Comparison of ENCODE assay signal across 8 cellular contexts in the genomic region with DNA sequence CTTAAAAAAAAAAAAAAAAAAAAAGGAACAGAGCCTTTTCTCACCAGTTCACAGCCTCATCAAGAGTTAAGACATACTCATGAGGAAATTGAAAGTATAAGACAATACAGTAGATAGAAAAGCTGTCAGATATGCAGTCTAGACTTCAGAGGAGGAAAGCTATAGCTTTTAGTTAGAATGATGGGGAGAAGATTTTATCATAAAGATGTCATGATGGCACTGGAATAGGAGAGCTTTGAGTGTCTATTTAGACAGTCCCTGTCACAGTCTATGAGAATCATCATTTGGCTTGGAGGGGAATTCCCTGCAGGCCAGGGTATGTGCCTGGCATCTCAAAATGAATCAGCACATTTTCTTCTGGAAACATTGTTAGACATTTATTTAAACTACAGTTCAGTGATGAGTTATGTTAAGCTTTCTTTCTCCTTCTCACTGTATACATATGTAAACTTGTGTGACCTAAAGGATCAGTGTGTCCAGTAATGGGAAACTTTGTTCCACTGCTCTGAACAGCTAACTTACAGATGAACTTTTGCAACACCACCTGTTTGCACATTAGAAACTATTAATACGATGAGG. TPM values are rescaled to one million over a fixed set of nuclear protein-coding genes. Genes with fewer than 3 reads are reported as not detected.
DNase-seq lines count a peak whose midpoint lies in the region; ATAC-seq and TF ChIP-seq lines count a peak whose summit lies in the region.

No MANE protein-coding gene starts in this region.

- H3K4me2 ChIP-seq in SU-DHL-6 (ENCODE audit: low read depth, low read length, poor library complexity, severe bottlenecking) (peak overlapping the region; percentile 86), hepatocyte (no peak overlapping the region)

- no peaks in the 10 kb centered on the region for H3K36me3 ChIP-seq in CD8-positive, alpha-beta T cell (ENCODE audit: insufficient read depth, low read length)
- H3K36me3 ChIP-seq in SU-DHL-6 (ENCODE audit: low read length), result peaks cover 3% of the 10 kb centered on the region; the same call in 1 of the 2 replicates
- H3K36me3 ChIP-seq in hepatocyte (replicated peaks; ENCODE audit: insufficient read depth, low read depth), result no peaks in the 10 kb centered on the region

- POLR2A ChIA-PET in CD8-positive, alpha-beta T cell (lab: Charles Lee), result interaction anchor here (0.7 to 1.1 kb wide), 3 partner anchors 19 to 177 kb away, joined by 3 to 4 read pairs (median 4); a partner anchor contains a TSS

- H3K9me2 ChIP-seq in SU-DHL-6 (replicated peaks; ENCODE audit: insufficient read depth, low read length), result no peaks in the 10 kb centered on the region
- H3K9me2 ChIP-seq in hepatocyte (replicated peaks; ENCODE audit: insufficient read depth), result no peaks in the 10 kb centered on the region

- peak overlapping the region; percentile 49 for H3K4me3 Mint-ChIP-seq in CD8-positive, alpha-beta T cell

- no peaks in the 10 kb centered on the region for H3K9me3 Mint-ChIP-seq in CD8-positive, alpha-beta T cell

- no peak for DNase-seq in CD8-positive, alpha-beta T cell
- DNase-seq in hepatocyte (ENCODE audit: low spot score) (no peak), GF-D8 (lab: John Stamatoyannopoulos, UW) (no peak), HT-29 (ENCODE audit: low spot score) (no peak), right cardiac atrium (no peak), GM19240 (ENCODE audit: insufficient read length, low spot score) (no peak)

- H3K9ac ChIP-seq in SU-DHL-6 (ENCODE audit: low read length), result peak overlapping the region; percentile 16

- no peak for ATAC-seq in CD8-positive, alpha-beta T cell
- peak; percentile 28 for ATAC-seq in GM21825 (IDR thresholded peaks at IDR 0.05; ENCODE audit: unreplicated experiment)
- ATAC-seq in right cardiac atrium, result no peak

- no peak for TF ChIP-seq CTCF in CD8-positive, alpha-beta T cell (IDR thresholded peaks at IDR 0.05)
- TF ChIP-seq CTCF in SU-DHL-6 (IDR thresholded peaks at IDR 0.05; ENCODE audit: insufficient read depth, low read length, poor library complexity, severe bottlenecking) (no peak), hepatocyte (IDR thresholded peaks at IDR 0.05; ENCODE audit: poor library complexity) (no peak)

- peak overlapping the region; percentile 34 for H3K27ac Mint-ChIP-seq in CD8-positive, alpha-beta T cell

- no peak overlapping the region for H3K4me3 ChIP-seq in CD8-positive, alpha-beta T cell (ENCODE audit: low read depth, low read length)
- H3K4me3 ChIP-seq in SU-DHL-6 (ENCODE audit: insufficient read depth, low read length, poor library complexity, severe bottlenecking) (no peak overlapping the region), hepatocyte (no peak overlapping the region), right cardiac atrium (ENCODE audit: low read length) (no peak overlapping the region)

- intact Hi-C loops in CD8-positive, alpha-beta T cell (cut with DNase I, micrococcal nuclease), result loop anchor here (5.0 to 10.0 kb wide), 3 partner anchors 73 to 318 kb away; a partner anchor contains a TSS
- intact Hi-C loops in right cardiac atrium (cut with DNase I), result no loop called here

- peaks cover 60% of the 10 kb centered on the region for H3K4me1 ChIP-seq in CD8-positive, alpha-beta T cell (ENCODE audit: insufficient read depth, low read length)
- peaks cover 27% of the 10 kb centered on the region for H3K4me1 ChIP-seq in hepatocyte (ENCODE audit: insufficient read depth)
- peaks cover 16% of the 10 kb centered on the region for H3K4me1 ChIP-seq in right cardiac atrium (ENCODE audit: control insufficient read depth, insufficient read depth, low read length)

- WGBS in hepatocyte (ENCODE audit: low lambda C conversion rate, missing lambda C conversion rate), result 71% methylated on average over 1 of the region's 1 CpG
- 56% methylated on average over 1 of the region's 1 CpG for WGBS in right cardiac atrium

- H3K36me3 Mint-ChIP-seq in CD8-positive, alpha-beta T cell, result peaks cover 8% of the 10 kb centered on the region

- no peaks in the 10 kb centered on the region for H3K27me3 ChIP-seq in CD8-positive, alpha-beta T cell (ENCODE audit: insufficient read depth, low read length)
- H3K27me3 ChIP-seq in SU-DHL-6 (ENCODE audit: low read length) (no peaks in the 10 kb centered on the region), hepatocyte (no peaks in the 10 kb centered on the region), right cardiac atrium (ENCODE audit: control insufficient read depth, insufficient read depth) (no peaks in the 10 kb centered on the region)

- H4K20me1 ChIP-seq in SU-DHL-6 (ENCODE audit: low read depth, low read length), result no peaks in the 10 kb centered on the region; the same call in 1 of the 2 replicates
- H4K20me1 ChIP-seq in hepatocyte (ENCODE audit: insufficient read depth, poor library complexity, severe bottlenecking), result peaks cover 10% of the 10 kb centered on the region

- H3F3A ChIP-seq in SU-DHL-6 (ENCODE audit: insufficient read depth), result peaks cover 29% of the 10 kb centered on the region

- no peak overlapping the region for H3K27ac ChIP-seq in CD8-positive, alpha-beta T cell (ENCODE audit: low read depth, low read length)
- H3K27ac ChIP-seq in SU-DHL-6 (ENCODE audit: low read depth, low read length), result peak overlapping the region; percentile 78
- H3K27ac ChIP-seq in hepatocyte, result peak overlapping the region; percentile 90
- H3K27ac ChIP-seq in right cardiac atrium (ENCODE audit: low read length), result no peak overlapping the region

- CTCF ChIA-PET in CD8-positive, alpha-beta T cell (lab: Charles Lee), result no interaction called here

- H3K4me1 Mint-ChIP-seq in CD8-positive, alpha-beta T cell (ENCODE audit: low read depth), result peaks cover 69% of the 10 kb centered on the region

- H3K27me3 Mint-ChIP-seq in CD8-positive, alpha-beta T cell (ENCODE audit: low read depth), result no peaks in the 10 kb centered on the region

- no peak overlapping the region for H2AFZ ChIP-seq in SU-DHL-6 (ENCODE audit: low read depth, low read length, severe bottlenecking)
- no peak overlapping the region for H2AFZ ChIP-seq in hepatocyte

- no peaks in the 10 kb centered on the region for H3K9me3 ChIP-seq in CD8-positive, alpha-beta T cell (ENCODE audit: low read length)
- H3K9me3 ChIP-seq in SU-DHL-6 (ENCODE audit: insufficient read depth, low read length) (no peaks in the 10 kb centered on the region), hepatocyte (ENCODE audit: low read depth) (no peaks in the 10 kb centered on the region), right cardiac atrium (ENCODE audit: control insufficient read depth, low read length) (no peaks in the 10 kb centered on the region)

- H3K79me2 ChIP-seq in SU-DHL-6 (ENCODE audit: insufficient read depth, low read length) (peaks cover 37% of the 10 kb centered on the region), hepatocyte (peaks cover 25% of the 10 kb centered on the region)

RNA-seq across cellular contexts. Expression of a gene that starts 2.9 kb away (rescaled TPM):
- 10 to 100 TPM; 61.6 to 63.7 TPM for total RNA-seq in CD8-positive, alpha-beta T cell
- 22.0 and 22.6 TPM in 2 replicates for total RNA-seq in hepatocyte
- 24.0 and 26.0 TPM in 2 replicates for polyA plus RNA-seq in hepatocyte
- total RNA-seq in HT-29 (2014; rRNA removed; shearing (Covaris generic)), result 46.1 and 53.4 TPM in 2 replicates
- 10 to 100 TPM; 21.3 to 32.0 (median 25.2) TPM for total RNA-seq in right cardiac atrium
- polyA plus RNA-seq in right cardiac atrium, result 20.1 TPM

Comparison
In these comparisons a context has a peak if more than half of its experiments do, and no peak if none do; other contexts are left out.
1. H3K27ac ChIP-seq: peak in SU-DHL-6 (single experiment) and hepatocyte (single experiment); none in CD8-positive, alpha-beta T cell (single experiment) and right cardiac atrium (single experiment).
2. intact Hi-C loops: an anchor here in CD8-positive, alpha-beta T cell (5.0 to 10.0 kb wide); none called in right cardiac atrium.